23 cellular contexts compared by ENCODE assay signal in the genomic region with DNA sequence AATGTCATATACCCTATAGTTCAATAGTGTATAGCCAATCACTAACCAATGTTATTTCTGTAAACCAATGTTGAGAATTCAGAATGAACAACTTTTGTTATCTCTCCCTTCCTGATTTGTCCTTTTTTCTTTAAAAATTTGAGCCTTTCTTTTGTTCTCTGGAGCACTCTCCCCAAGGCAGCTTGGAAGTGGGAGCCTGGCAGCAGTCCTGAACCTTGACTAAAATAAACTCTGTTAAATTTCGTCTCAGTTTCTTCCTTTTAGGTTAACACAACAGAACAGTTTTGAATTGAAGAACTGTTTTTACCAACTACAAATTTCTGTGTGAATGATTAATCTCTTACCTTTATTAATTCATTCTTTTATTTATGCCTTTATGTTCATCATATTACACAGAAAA.
"Had no signal": no experiment of that assay in that cellular context is flagged by ENCODE, and none has a peak within 500 bp of the region (broad histone marks: within the 10 kb centered on the region; RNA-seq: fewer than 3 reads in every experiment).

No MANE protein-coding gene starts in this region.

- ATAC-seq: activated CD8-positive, alpha-beta memory T cell treated with anti-CD3 and anti-CD28 coated beads, Interleukin-2, amount 10 ng/mL, durations not matched to agents 7 days and 5 days; esophagus mucosa; left lobe of liver; natural killer cell treated with Interleukin-12 subunit alpha and Interleukin-12 subunit beta and Interleukin-15 and Interleukin-18, amount 100 ng/mL, for 72 hours; SK-N-SH treated with all-trans-retinoic acid at 6 μM for 48 hours; stimulated activated naive CD8-positive, alpha-beta T cell treated with anti-CD3 and anti-CD28 coated beads, Interleukin-15, amount 100 ng/mL, for 72 hours had no signal

- H3K4me3 Mint-ChIP-seq: activated CD4-positive, alpha-beta memory T cell treated with anti-CD3 and anti-CD28 coated beads for 36 hours; activated CD8-positive, alpha-beta memory T cell treated with anti-CD3 and anti-CD28 coated beads, Interleukin-2, amount 10 ng/mL, durations not matched to agents 7 days and 5 days; immature natural killer cell; natural killer cell treated with Interleukin-12 subunit alpha and Interleukin-12 subunit beta and Interleukin-15 and Interleukin-18, amount 100 ng/mL, for 72 hours; stimulated activated naive CD8-positive, alpha-beta T cell treated with anti-CD3 and anti-CD28 coated beads, Interleukin-15, amount 100 ng/mL, for 72 hours had no signal

- H3K27ac ChIP-seq: hepatocyte, ovary, psoas muscle, right atrium auricular region, upper lobe of left lung had no signal

- H3K4me3 ChIP-seq: hepatocyte, ovary, psoas muscle, right atrium auricular region, upper lobe of left lung had no signal

- H3K9me3 Mint-ChIP-seq: activated CD4-positive, alpha-beta memory T cell treated with anti-CD3 and anti-CD28 coated beads for 36 hours; activated T-helper 2 cell treated with anti-CD3 and anti-CD28 coated beads, Interferon-gamma antibody, Interleukin-2, Interleukin-4, amounts not matched to agents 10 μg/mL and 5 μg/mL and 100 μg/mL, durations not matched to agents 14 hours and 24 hours and 36 hours; brain; immature natural killer cell; natural killer cell treated with Interleukin-12 subunit alpha and Interleukin-12 subunit beta and Interleukin-15 and Interleukin-18, amount 100 ng/mL, for 72 hours; stimulated activated naive CD8-positive, alpha-beta T cell treated with anti-CD3 and anti-CD28 coated beads, Interleukin-15, amount 100 ng/mL, for 72 hours had no signal

- H3K27ac Mint-ChIP-seq: activated CD4-positive, alpha-beta memory T cell treated with anti-CD3 and anti-CD28 coated beads for 36 hours; activated CD8-positive, alpha-beta memory T cell treated with anti-CD3 and anti-CD28 coated beads, Interleukin-2, amount 10 ng/mL, durations not matched to agents 7 days and 5 days; activated T-helper 2 cell treated with anti-CD3 and anti-CD28 coated beads, Interferon-gamma antibody, Interleukin-2, Interleukin-4, amounts not matched to agents 10 μg/mL and 5 μg/mL and 100 μg/mL, durations not matched to agents 14 hours and 24 hours and 36 hours; natural killer cell treated with Interleukin-12 subunit alpha and Interleukin-12 subunit beta and Interleukin-15 and Interleukin-18, amount 100 ng/mL, for 72 hours; stimulated activated naive CD8-positive, alpha-beta T cell treated with anti-CD3 and anti-CD28 coated beads, Interleukin-15, amount 100 ng/mL, for 72 hours had no signal

- H3K4me1 ChIP-seq: psoas muscle had no signal

- H3K9me3 ChIP-seq: ovary, psoas muscle, right atrium auricular region, upper lobe of left lung had no signal

- DNase-seq: activated CD4-positive, alpha-beta memory T cell treated with anti-CD3 and anti-CD28 coated beads for 36 hours; activated CD4-positive, alpha-beta T cell treated with anti-CD3 and anti-CD28 coated beads for 1 hour; activated CD8-positive, alpha-beta memory T cell treated with anti-CD3 and anti-CD28 coated beads, Interleukin-2, amount 10 ng/mL, durations not matched to agents 7 days and 5 days; activated naive CD4-positive, alpha-beta T cell treated with Interleukin-2 at 50 U/mL for 16 hours; activated T-cell treated with anti-CD3 and anti-CD28 coated beads for 4 hours; effector memory CD4-positive, alpha-beta T cell; foreskin melanocyte; glutamatergic neuron; immature natural killer cell; midbrain; ovary; psoas muscle; stimulated activated CD4-positive, alpha-beta T cell treated with anti-CD3 and anti-CD28 coated beads, Interleukin-4, amount 100 ng/mL, for 24 hours; stimulated activated naive CD8-positive, alpha-beta T cell treated with anti-CD3 and anti-CD28 coated beads, Interleukin-15, amount 100 ng/mL, for 72 hours; upper lobe of left lung had no signal

- H3K27me3 Mint-ChIP-seq: activated CD4-positive, alpha-beta memory T cell treated with anti-CD3 and anti-CD28 coated beads for 36 hours; activated CD8-positive, alpha-beta memory T cell treated with anti-CD3 and anti-CD28 coated beads, Interleukin-2, amount 10 ng/mL, durations not matched to agents 7 days and 5 days; brain; natural killer cell treated with Interleukin-12 subunit alpha and Interleukin-12 subunit beta and Interleukin-15 and Interleukin-18, amount 100 ng/mL, for 72 hours; stimulated activated naive CD8-positive, alpha-beta T cell treated with anti-CD3 and anti-CD28 coated beads, Interleukin-15, amount 100 ng/mL, for 72 hours had no signal

- H3K27me3 ChIP-seq: hepatocyte, ovary, right atrium auricular region, upper lobe of left lung had no signal

- H3K36me3 ChIP-seq: ovary had no signal
